ENCODE assay signal across 8 cellular contexts in genomic region chr7:151992375-151992774, GRCh38. TPM values are rescaled to one million over a fixed set of nuclear protein-coding genes. Genes with fewer than 3 reads are reported as not detected.
DNase-seq lines count a peak whose midpoint lies in the region; ATAC-seq and TF ChIP-seq lines count a peak whose summit lies in the region.

No MANE protein-coding gene starts in this region.

- H3K4me1 Mint-ChIP-seq in activated CD4-positive, alpha-beta memory T cell treated with anti-CD3 and anti-CD28 coated beads, Interleukin-2, amount 10 ng/mL, durations not matched to agents 7 days and 5 days = peaks cover 2% of the 10 kb centered on the region
- peaks cover 18% of the 10 kb centered on the region for H3K4me1 Mint-ChIP-seq in neural progenitor cell

- POLR2A ChIA-PET in activated CD4-positive, alpha-beta memory T cell treated with anti-CD3 and anti-CD28 coated beads, Interleukin-2, amount 10 ng/mL, durations not matched to agents 7 days and 5 days (lab: Charles Lee) = no interaction called here

- H3K4me3 ChIP-seq in BE2C (ENCODE audit: low read depth, low read length) (peak overlapping the region; percentile 12; the same call in 1 of the 2 replicates), GM23248 (peak overlapping the region; percentile 23; the same call in 1 of the 2 replicates), neural progenitor cell (no peak overlapping the region), aorta (ENCODE audit: low read length in 2 of 2) (no peak overlapping the region)

- H3F3A ChIP-seq in GM23248 (ENCODE audit: insufficient read depth) (no peaks in the 10 kb centered on the region), neural progenitor cell (ENCODE audit: low read depth) (no peaks in the 10 kb centered on the region)

- ATAC-seq in aorta (ENCODE audit: low FRiP score) = peak; percentile 76

- peak overlapping the region; percentile 25 for H3K4me2 ChIP-seq in GM23248 (ENCODE audit: unreplicated experiment)
- peak overlapping the region; percentile 17 for H3K4me2 ChIP-seq in neural progenitor cell

- no peak overlapping the region for H3K4me3 Mint-ChIP-seq in activated CD4-positive, alpha-beta memory T cell treated with anti-CD3 and anti-CD28 coated beads, Interleukin-2, amount 10 ng/mL, durations not matched to agents 7 days and 5 days
- no peak overlapping the region for H3K4me3 Mint-ChIP-seq in neural progenitor cell

- H3K27ac ChIP-seq in GM23248 (no peak overlapping the region), neural progenitor cell (no peak overlapping the region), aorta (ENCODE audit: low read depth in 1 of 2, low read length in 2 of 2) (no peak overlapping the region)

- no peaks in the 10 kb centered on the region for H3K36me3 Mint-ChIP-seq in activated CD4-positive, alpha-beta memory T cell treated with anti-CD3 and anti-CD28 coated beads, Interleukin-2, amount 10 ng/mL, durations not matched to agents 7 days and 5 days (ENCODE audit: low read depth)
- H3K36me3 Mint-ChIP-seq in neural progenitor cell = no peaks in the 10 kb centered on the region

- H3K27ac Mint-ChIP-seq in activated CD4-positive, alpha-beta memory T cell treated with anti-CD3 and anti-CD28 coated beads, Interleukin-2, amount 10 ng/mL, durations not matched to agents 7 days and 5 days = no peak overlapping the region
- H3K27ac Mint-ChIP-seq in neural progenitor cell = no peak overlapping the region

- CTCF ChIA-PET in activated CD4-positive, alpha-beta memory T cell treated with anti-CD3 and anti-CD28 coated beads, Interleukin-2, amount 10 ng/mL, durations not matched to agents 7 days and 5 days (lab: Charles Lee) = no interaction called here

- H3K9me3 Mint-ChIP-seq in activated CD4-positive, alpha-beta memory T cell treated with anti-CD3 and anti-CD28 coated beads, Interleukin-2, amount 10 ng/mL, durations not matched to agents 7 days and 5 days = no peaks in the 10 kb centered on the region
- H3K9me3 Mint-ChIP-seq in neural progenitor cell = no peaks in the 10 kb centered on the region

- H2AFZ ChIP-seq in GM23248 = peak overlapping the region; percentile 70
- H2AFZ ChIP-seq in neural progenitor cell (replicated peaks) = peak overlapping the region; percentile 32

- H3K9me3 ChIP-seq in BE2C (no peaks in the 10 kb centered on the region), GM23248 (ENCODE audit: low read depth) (no peaks in the 10 kb centered on the region), neural progenitor cell (ENCODE audit: low read depth) (no peaks in the 10 kb centered on the region), aorta (ENCODE audit: control insufficient read depth, low read length) (no peaks in the 10 kb centered on the region)

- peak; percentile 71 for TF ChIP-seq CTCF in BE2C (IDR thresholded peaks at IDR 0.05; ENCODE audit: low read depth, low read length)
- peak; percentile 47 for TF ChIP-seq CTCF in neural progenitor cell (IDR thresholded peaks at IDR 0.05)

- DNase-seq in BE2C (peak; percentile 81), GM23248 (peak; percentile 51), NCI-H2227 treated with DMSO at 0.1 percent for 48 hours (lab: John Stamatoyannopoulos, UW) (peak; percentile 82), fibroblast of gingiva (ENCODE audit: low read depth) (peak; percentile 10), neural progenitor cell (ENCODE audit: low spot score) (peak; percentile 78), aorta (peak in 1 of 2 donors; percentile 74), NCI-H1105 treated with DMSO at 0.1 percent for 48 hours (lab: John Stamatoyannopoulos, UW) (no peak)
- peak; percentile 39 for DNase-seq in activated CD4-positive, alpha-beta memory T cell treated with anti-CD3 and anti-CD28 coated beads, Interleukin-2, amount 10 ng/mL, durations not matched to agents 7 days and 5 days

- H3K36me3 ChIP-seq in BE2C (no peaks in the 10 kb centered on the region), GM23248 (ENCODE audit: low read depth) (no peaks in the 10 kb centered on the region), neural progenitor cell (no peaks in the 10 kb centered on the region), aorta (ENCODE audit: control insufficient read depth in 1 of 2, insufficient read depth in 2 of 2, low read length in 1 of 2) (no peaks in the 10 kb centered on the region)

- H3K9ac ChIP-seq in GM23248 (no peak overlapping the region), neural progenitor cell (no peak overlapping the region)

- H3K27me3 ChIP-seq in BE2C = no peaks in the 10 kb centered on the region
- 0 out of 2 replicates have a peak, but pooled peaks cover 5% of the 10 kb centered on the region for H3K27me3 ChIP-seq in GM23248 (replicated peaks; ENCODE audit: insufficient read depth)
- H3K27me3 ChIP-seq in neural progenitor cell = no peaks in the 10 kb centered on the region
- no peaks in the 10 kb centered on the region for H3K27me3 ChIP-seq in aorta (ENCODE audit: control insufficient read depth in 1 of 2, insufficient read depth in 2 of 2, low read length in 1 of 2)

- in situ Hi-C loops in GM23248 (cut with MboI) = no loop called here

- no peaks in the 10 kb centered on the region for H3K9me2 ChIP-seq in GM23248 (ENCODE audit: insufficient read depth)

- H3K4me1 ChIP-seq in BE2C (no peaks in the 10 kb centered on the region; the same call in 1 of the 2 replicates), GM23248 (ENCODE audit: insufficient read depth) (peaks cover 7% of the 10 kb centered on the region; the same call in 1 of the 2 replicates), neural progenitor cell (no peaks in the 10 kb centered on the region), aorta (ENCODE audit: control insufficient read depth in 1 of 2, insufficient read depth in 2 of 2, low read length in 2 of 2) (no peaks in the 10 kb centered on the region)

- intact Hi-C loops in aorta (cut with DNase I) = no loop called here

- peaks cover 36% of the 10 kb centered on the region for H3K27me3 Mint-ChIP-seq in activated CD4-positive, alpha-beta memory T cell treated with anti-CD3 and anti-CD28 coated beads, Interleukin-2, amount 10 ng/mL, durations not matched to agents 7 days and 5 days
- H3K27me3 Mint-ChIP-seq in neural progenitor cell (ENCODE audit: insufficient read depth, low read depth) = peaks cover 2% of the 10 kb centered on the region

- no peaks in the 10 kb centered on the region for H4K20me1 ChIP-seq in GM23248 (ENCODE audit: insufficient read depth)
- no peaks in the 10 kb centered on the region for H4K20me1 ChIP-seq in neural progenitor cell (ENCODE audit: low read depth)

- H3K79me2 ChIP-seq in GM23248 (ENCODE audit: insufficient read depth) (no peaks in the 10 kb centered on the region), neural progenitor cell (ENCODE audit: low read depth) (no peaks in the 10 kb centered on the region)

- 7 to 8% methylated on average over 12 of the region's 12 CpGs for WGBS in GM23248 (ENCODE audit: low coverage in 1 of 2, low lambda C conversion rate in 2 of 2, missing lambda C conversion rate in 2 of 2), 2 experiments
- 7 to 10% methylated on average over 12 of the region's 12 CpGs for WGBS in aorta, 2 donors

RNA-seq across cellular contexts. Expression of gene GALNT11, which starts 33.1 kb away (rescaled TPM):
- 37.2 TPM for polyA plus RNA-seq in BE2C (2012; ENCODE audit: insufficient read depth, insufficient read length, low read depth)
- 49.1 and 70.3 TPM in 2 replicates for total RNA-seq in GM23248 (2014; rRNA removed; shearing (Covaris generic))
- polyA plus RNA-seq in GM23248 (2016; fragmentation: Nextera tagmentation; extraction: Ambion mirVana) = 38.2 and 42.0 TPM in 2 replicates
- total RNA-seq in activated CD4-positive, alpha-beta memory T cell treated with anti-CD3 and anti-CD28 coated beads, Interleukin-2, amount 10 ng/mL, durations not matched to agents 7 days and 5 days = 10 to 100 TPM; 17.6 to 17.8 TPM
- 60.4 and 65.5 TPM in 2 replicates for total RNA-seq in neural progenitor cell (ENCODE audit: low replicate concordance)
- 10 to 100 TPM; 25.3 to 45.8 TPM for total RNA-seq in aorta
- polyA plus RNA-seq in aorta = 10 to 100 TPM; 20.5 to 23.9 TPM

RNA-seq across cellular contexts. Expression of gene GALNTL5, which starts 36.1 kb away (rescaled TPM):
- not detected for polyA plus RNA-seq in BE2C (2012; ENCODE audit: insufficient read depth, insufficient read length, low read depth)
- not detected in 2 replicates for total RNA-seq in GM23248 (2014; rRNA removed; shearing (Covaris generic))
- polyA plus RNA-seq in GM23248 (2016; fragmentation: Nextera tagmentation; extraction: Ambion mirVana) (not detected in 2 replicates), aorta (not detected)
- total RNA-seq in activated CD4-positive, alpha-beta memory T cell treated with anti-CD3 and anti-CD28 coated beads, Interleukin-2, amount 10 ng/mL, durations not matched to agents 7 days and 5 days = not detected
- total RNA-seq in neural progenitor cell (ENCODE audit: low replicate concordance) (not detected in 2 replicates), aorta (not detected)

Comparison
In these comparisons a context has a peak if more than half of its experiments do, and no peak if none do; other contexts are left out.
1. H3K4me3 ChIP-seq: peak in BE2C (single experiment) and GM23248 (single experiment); none in neural progenitor cell (single experiment) and aorta (0 of 2).